8 cellular contexts compared by ENCODE assay signal in the genomic region with DNA sequence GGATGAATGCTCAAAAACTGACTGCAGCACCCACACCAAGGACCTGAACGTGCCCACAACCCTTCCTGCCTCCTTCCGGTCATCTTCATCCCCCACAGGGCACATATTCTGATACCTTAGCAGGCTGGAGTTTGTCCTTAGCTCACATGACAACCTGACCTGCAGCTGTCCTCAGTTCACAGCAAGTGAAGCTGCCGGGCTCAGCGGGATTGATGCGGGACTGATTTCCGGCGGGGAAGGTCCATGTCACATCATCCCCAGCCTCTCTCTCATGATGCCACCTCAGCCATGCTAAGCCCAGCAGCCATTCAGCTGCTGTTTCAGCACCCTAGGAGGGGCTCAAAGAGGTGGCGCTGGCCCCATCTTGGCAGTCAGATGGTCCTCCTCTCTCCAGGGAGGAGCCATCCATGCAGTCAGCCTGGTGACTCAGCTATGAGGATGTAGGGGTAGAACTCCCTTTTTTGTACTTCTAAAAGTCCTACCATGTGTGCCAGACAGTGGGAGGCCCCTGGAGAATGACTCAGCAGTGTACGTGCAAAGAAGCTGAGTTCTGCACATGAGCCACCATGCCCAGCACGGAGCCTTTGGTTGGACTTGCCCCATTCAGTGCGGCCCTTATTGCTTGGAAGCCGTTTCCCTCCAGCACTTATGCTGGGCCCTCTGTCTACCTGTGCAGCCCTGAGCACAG. TPM values are rescaled to one million over a fixed set of nuclear protein-coding genes. Genes with fewer than 3 reads are reported as not detected.
DNase-seq lines count a peak whose midpoint lies in the region; TF ChIP-seq lines count a peak whose summit lies in the region.

No MANE protein-coding gene starts in this region.

- H3K4me1 Mint-ChIP-seq in HFFc6 (ENCODE audit: low read depth) = peaks cover 77% of the 10 kb centered on the region

- H3K27ac Mint-ChIP-seq in HFFc6 = peak overlapping the region; percentile 98

- peaks cover 3% of the 10 kb centered on the region for H3K27me3 Mint-ChIP-seq in HFFc6 (ENCODE audit: insufficient read depth)

- TF ChIP-seq CTCF in HFFc6 (IDR thresholded peaks at IDR 0.05) = no peak

- H3K9me3 Mint-ChIP-seq in HFFc6 = no peaks in the 10 kb centered on the region

- DNase-seq in HFFc6 = peak; percentile 94
- DNase-seq in SIG-M5 treated with dmso at 0.1 percent for 504 hours (lab: John Stamatoyannopoulos, UW; ENCODE audit: unreplicated experiment) = peak; percentile 80
- DNase-seq in fibroblast of peridontal ligament (ENCODE audit: extremely low read depth) = peak; percentile 97
- peak; percentile 74 for DNase-seq in smooth muscle cell of the brain vasculature (ENCODE audit: low read depth, low spot score)
- DNase-seq in HuH-7 (ENCODE audit: low spot score) = no peak
- DNase-seq in NCI-H2081 (lab: John Stamatoyannopoulos, UW) = no peak
- no peak for DNase-seq in NCI-H2081 treated with DMSO at 0.1 percent for 48 hours (lab: John Stamatoyannopoulos, UW)
- no peak for DNase-seq in activated gamma-delta T cell treated with Interleukin-2 at 50 U/mL for 16 hours

- peak overlapping the region; percentile 56; the same call in 1 of the 2 replicates for H3K4me3 Mint-ChIP-seq in HFFc6

- H3K36me3 Mint-ChIP-seq in HFFc6 (ENCODE audit: low read depth) = 0 out of 2 replicates have a peak, but pooled peaks cover 3% of the 10 kb centered on the region

RNA-seq across cellular contexts. Expression of a gene that starts 9.5 kb away (rescaled TPM):
- total RNA-seq in HFFc6 (2021; fragmentation: NEBNext Ultra II Directional; extraction: Animal tissue kit (Norgen Biotek cat#: 25700)) = 10 to 100 TPM in 4 of 6 experiments, 1 to 10 TPM in 2; 8.3 to 18.2 (median 15.8) TPM

Comparison
In these comparisons a context has a peak if more than half of its experiments do, and no peak if none do; other contexts are left out.
1. DNase-seq: peak in HFFc6 (single experiment), SIG-M5 treated with dmso at 0.1 percent for 504 hours (single experiment), fibroblast of peridontal ligament (single experiment) and smooth muscle cell of the brain vasculature (single experiment); none in HuH-7 (single experiment), NCI-H2081 (0 of 2), NCI-H2081 treated with DMSO at 0.1 percent for 48 hours (single experiment) and activated gamma-delta T cell treated with Interleukin-2 at 50 U/mL for 16 hours (single experiment).